9 cellular contexts compared by ENCODE assay signal in genomic region chr17:81328925-81329278, GRCh38. TPM values are rescaled to one million over a fixed set of nuclear protein-coding genes. Genes with fewer than 3 reads are reported as not detected.
DNase-seq lines count a peak whose midpoint lies in the region; ATAC-seq and TF ChIP-seq lines count a peak whose summit lies in the region.
"Had no signal": no experiment of that assay in that cellular context is flagged by ENCODE, and none has a peak within 500 bp of the region (broad histone marks: within the 10 kb centered on the region; RNA-seq: fewer than 3 reads in every experiment).

No MANE protein-coding gene starts in this region.

- H3K27me3 ChIP-seq in Loucy (ENCODE audit: insufficient read depth, low read length, poor library complexity, severe bottlenecking), result no peaks in the 10 kb centered on the region
- H3K27me3 ChIP-seq in mammary epithelial cell (ENCODE audit: insufficient read depth, low read length), result no peaks in the 10 kb centered on the region
- H3K27me3 ChIP-seq in liver (ENCODE audit: control insufficient read depth in 4 of 4, insufficient read depth in 4 of 4, low read length in 3 of 4), result no peaks in the 10 kb centered on the region
- H3K27me3 ChIP-seq in tibial nerve, result no peaks in the 10 kb centered on the region

- no peaks in the 10 kb centered on the region for H3K9me2 ChIP-seq in Loucy (replicated peaks; ENCODE audit: low read depth, low read length)

- in situ Hi-C loops in mammary epithelial cell (cut with MboI; ENCODE audit: low sequenced_read_pairs in 2 of 2), result no loop called here

- no peak for TF ChIP-seq EP300 in tibial nerve (IDR thresholded peaks at IDR 0.05)

- CTCF ChIA-PET in mammary epithelial cell (lab: Charles Lee; ENCODE audit: low non-redundant PET), result no interaction called here

- H3K4me3 ChIP-seq in Loucy (ENCODE audit: low read length, poor library complexity, severe bottlenecking), result no peak overlapping the region
- peak overlapping the region in 1 of 3 experiments; percentile 30 for H3K4me3 ChIP-seq in mammary epithelial cell (replicated peaks in 1 of 3; ENCODE audit: insufficient read depth in 1 of 3, low read depth in 2 of 3, low read length in 3 of 3)
- H3K4me3 ChIP-seq in liver (ENCODE audit: low read depth in 1 of 3, low read length in 3 of 3), result peak overlapping the region in 2 of 3 donors; percentile 1 to 54
- H3K4me3 ChIP-seq in tibial nerve, result no peak overlapping the region

- no peak overlapping the region for H2AFZ ChIP-seq in Loucy (ENCODE audit: low read length)
- H2AFZ ChIP-seq in mammary epithelial cell (ENCODE audit: low read depth, low read length), result peak overlapping the region; percentile 55

- H3K9ac ChIP-seq in Loucy (ENCODE audit: low read depth, low read length, poor library complexity, severe bottlenecking) (peak overlapping the region; percentile 23), mammary epithelial cell (ENCODE audit: insufficient read depth, low read length) (peak overlapping the region; percentile 40), liver (ENCODE audit: low read depth in 1 of 2, low read length in 2 of 2) (peak overlapping the region; percentile 39 to 68)

- 15% methylated on average over 5 of the region's 7 CpGs for WGBS in mammary epithelial cell (ENCODE audit: low coverage, missing lambda C conversion rate)
- 38% methylated on average over 7 of the region's 7 CpGs for WGBS in liver
- WGBS in tibial nerve, 2 donors, result 63 to 67% methylated on average over 6 to 7 of the region's 7 CpGs

- DNase-seq in mammary epithelial cell (peak; percentile 37), tibial nerve (ENCODE audit: low spot score in 2 of 2) (no peak), NCI-H82 (lab: John Stamatoyannopoulos, UW) (no peak), NCI-H2171 treated with DMSO at 0.1 percent for 48 hours (lab: John Stamatoyannopoulos, UW) (no peak)
- DNase-seq: activated T-cell treated with anti-CD3 and anti-CD28 coated beads, Interleukin-2, amount 50 U/mL, for 4 hours had no signal

- dilution Hi-C loops in mammary epithelial cell (cut with HindIII; ENCODE audit: low sequenced_read_pairs), result no loop called here

- H3K79me2 ChIP-seq in Loucy (ENCODE audit: insufficient read depth, low read length) (no peaks in the 10 kb centered on the region), mammary epithelial cell (ENCODE audit: insufficient read depth, low read length) (no peaks in the 10 kb centered on the region)

- peak overlapping the region; percentile 54 for H3K4me2 ChIP-seq in Loucy (ENCODE audit: low read depth, low read length, poor library complexity, severe bottlenecking)
- peak overlapping the region; percentile 76 for H3K4me2 ChIP-seq in mammary epithelial cell (ENCODE audit: insufficient read depth, low read depth, low read length)

- ATAC-seq in GM21825 (IDR thresholded peaks at IDR 0.05; ENCODE audit: unreplicated experiment), result no peak
- ATAC-seq: activated T-cell treated with anti-CD3 and anti-CD28 coated beads, Interleukin-2, amount 50 U/mL, for 4 hours had no signal

- no peak for TF ChIP-seq RAD21 in liver (IDR thresholded peaks at IDR 0.05)

- no peak for TF ChIP-seq POLR2A in tibial nerve (IDR thresholded peaks at IDR 0.05)

- no peaks in the 10 kb centered on the region for H3K9me3 ChIP-seq in Loucy (ENCODE audit: insufficient read depth, low read depth, low read length)
- no peaks in the 10 kb centered on the region for H3K9me3 ChIP-seq in mammary epithelial cell (replicated peaks; ENCODE audit: insufficient read depth, low read length)
- no peaks in the 10 kb centered on the region for H3K9me3 ChIP-seq in liver (ENCODE audit: control insufficient read depth in 4 of 4, low read length in 3 of 4)
- no peaks in the 10 kb centered on the region for H3K9me3 ChIP-seq in tibial nerve
- H3K9me3 ChIP-seq: neutrophil had no signal

- peak overlapping the region; percentile 56 for H3K27ac ChIP-seq in mammary epithelial cell (ENCODE audit: insufficient read depth, low read depth, low read length)
- H3K27ac ChIP-seq in liver (ENCODE audit: low read depth in 1 of 2, low read length in 2 of 2), result peak overlapping the region; percentile 73 to 92
- peak overlapping the region; percentile 51 to 77 (median 64) for H3K27ac ChIP-seq in tibial nerve
- H3K27ac ChIP-seq: neutrophil had no signal

- H3K4me1 ChIP-seq in Loucy (ENCODE audit: insufficient read depth, low read length, poor library complexity, severe bottlenecking) (peaks cover 18% of the 10 kb centered on the region), mammary epithelial cell (ENCODE audit: insufficient read depth, low read length) (peaks cover 32% of the 10 kb centered on the region), liver (ENCODE audit: control insufficient read depth in 4 of 4, insufficient read depth in 4 of 4, low read length in 3 of 4) (peaks cover 27 to 65% (median 45%) of the 10 kb centered on the region in 4 donors), tibial nerve (peaks cover 4 to 69% (median 37%) of the 10 kb centered on the region in 4 donors)

- no peaks in the 10 kb centered on the region for H4K20me1 ChIP-seq in Loucy (ENCODE audit: insufficient read depth, low read length, poor library complexity, severe bottlenecking)
- H4K20me1 ChIP-seq in mammary epithelial cell (ENCODE audit: insufficient read depth, low read length), result no peaks in the 10 kb centered on the region

- H3K36me3 ChIP-seq in Loucy (ENCODE audit: insufficient read depth, low read length), result no peaks in the 10 kb centered on the region
- no peaks in the 10 kb centered on the region for H3K36me3 ChIP-seq in mammary epithelial cell (ENCODE audit: insufficient read depth, low read length)
- H3K36me3 ChIP-seq in liver (ENCODE audit: control insufficient read depth in 4 of 4, insufficient read depth in 3 of 4, low read depth in 1 of 4, low read length in 3 of 4), result no peaks in the 10 kb centered on the region
- H3K36me3 ChIP-seq in tibial nerve, result no peaks in the 10 kb centered on the region
- H3K36me3 ChIP-seq: neutrophil had no signal

- BruUV-seq in mammary epithelial cell (replicated peaks; lab: Mats Ljungman, UMichigan), result no TSS peak

- TF ChIP-seq CTCF in Loucy (conservative IDR thresholded peaks at IDR 0.05; ENCODE audit: low read length) (no peak), mammary epithelial cell (conservative IDR thresholded peaks at IDR 0.05 in 1 of 2, IDR thresholded peaks at IDR 0.05 in 1 of 2; ENCODE audit: extremely low read depth in 1 of 2, insufficient read depth in 1 of 2, low read depth in 1 of 2, low read length in 2 of 2) (no peak), liver (IDR thresholded peaks at IDR 0.05; ENCODE audit: low read depth, low read length, missing input control) (no peak), tibial nerve (IDR thresholded peaks at IDR 0.05) (no peak)

- intact Hi-C loops in mammary epithelial cell (cut with micrococcal nuclease), result loop anchor here (1.0 to 2.0 kb wide), 3 partner anchors 32 to 66 kb away; partner anchors contain the start of gene BAHCC1

- no peaks in the 10 kb centered on the region for H3F3A ChIP-seq in Loucy (ENCODE audit: low read depth)

TF ChIP-seq in liver, 16 proteins besides CTCF, POLR2A, EP300 and RAD21:
- TF ChIP-seq JUND (IDR thresholded peaks at IDR 0.05) (no peak), YY1 (IDR thresholded peaks at IDR 0.05) (peak; percentile 2)

RNA-seq across cellular contexts. Expression of gene SLC38A10, which starts 33.8 kb away (rescaled TPM):
- total RNA-seq in mammary epithelial cell (10 to 100 TPM; 36.5 to 71.7 TPM), liver (100 to 1,000 TPM in 1 of 2 donors, 10 to 100 TPM in 1; 34.2 to 117 TPM), tibial nerve (100 to 1,000 TPM in 2 of 4 donors, 10 to 100 TPM in 2; 80.0 to 149 (median 123) TPM)
- polyA plus RNA-seq in mammary epithelial cell (30.5 TPM), liver (10 to 100 TPM; 29.3 to 75.2 TPM)
- 28.5 TPM for polyA minus RNA-seq in mammary epithelial cell

Comparison
In these comparisons a context has a peak if more than half of its experiments do, and no peak if none do; other contexts are left out.
1. H3K4me3 ChIP-seq: peak in liver (2 of 3); none in Loucy (single experiment) and tibial nerve (0 of 4).
2. Peak in every context shown above with its lines, with median percentiles within 50 percentile points of each other: H3K9ac ChIP-seq and H3K27ac ChIP-seq.